ENCODE assay signal across 15 cellular contexts in genomic region chr9:89888677-89889076, GRCh38.
"Had no signal": no experiment of that assay in that cellular context is flagged by ENCODE, and none has a peak within 500 bp of the region (broad histone marks: within the 10 kb centered on the region; RNA-seq: fewer than 3 reads in every experiment).

No MANE protein-coding gene starts in this region.

- H3K27me3 Mint-ChIP-seq: activated B cell treated with CpG ODN at 0.5 μM for 24 hours; activated naive CD8-positive, alpha-beta T cell treated with anti-CD3 and anti-CD28 coated beads, Interleukin-2, amount 50 U/mL, for 24 hours; type B pancreatic cell had no signal

- H3K4me1 Mint-ChIP-seq: activated B cell treated with CpG ODN at 0.5 μM for 24 hours; activated naive CD8-positive, alpha-beta T cell treated with anti-CD3 and anti-CD28 coated beads, Interleukin-2, amount 50 U/mL, for 24 hours; memory B cell; natural killer cell had no signal

- H3K36me3 ChIP-seq: breast epithelium, gastroesophageal sphincter, right atrium auricular region, suprapubic skin had no signal

- H3K4me3 Mint-ChIP-seq: activated B cell treated with CpG ODN at 0.5 μM for 24 hours; activated naive CD4-positive, alpha-beta T cell treated with anti-CD3 and anti-CD28 coated beads for 36 hours; activated naive CD8-positive, alpha-beta T cell treated with anti-CD3 and anti-CD28 coated beads, Interleukin-2, amount 50 U/mL, for 24 hours; memory B cell; natural killer cell; type B pancreatic cell had no signal

- H3K9me3 Mint-ChIP-seq: activated B cell treated with CpG ODN at 0.5 μM for 24 hours; activated naive CD4-positive, alpha-beta T cell treated with anti-CD3 and anti-CD28 coated beads for 36 hours; activated naive CD8-positive, alpha-beta T cell treated with anti-CD3 and anti-CD28 coated beads, Interleukin-2, amount 50 U/mL, for 24 hours; memory B cell; natural killer cell; type B pancreatic cell had no signal

- H3K27me3 ChIP-seq: breast epithelium, gastroesophageal sphincter, right atrium auricular region, suprapubic skin had no signal

- H3K9me3 ChIP-seq: breast epithelium, gastroesophageal sphincter, right atrium auricular region, suprapubic skin had no signal

- ATAC-seq: activated naive CD8-positive, alpha-beta T cell treated with anti-CD3 and anti-CD28 coated beads, Interleukin-2, amount 50 U/mL, for 24 hours; gastroesophageal sphincter; natural killer cell; stimulated activated naive CD8-positive, alpha-beta T cell treated with anti-CD3 and anti-CD28 coated beads, Interleukin-15, Interleukin-2, amounts not matched to agents 100 U/mL and 50 U/mL, for 24 hours had no signal

- H3K27ac ChIP-seq: breast epithelium, gastroesophageal sphincter, skin epidermis, suprapubic skin had no signal

- DNase-seq: activated B cell treated with CpG ODN at 0.5 μM for 24 hours; activated CD4-positive, alpha-beta T cell treated with anti-CD3 and anti-CD28 coated beads for 48 hours; activated naive CD4-positive, alpha-beta T cell treated with anti-CD3 and anti-CD28 coated beads for 36 hours; activated naive CD8-positive, alpha-beta T cell treated with anti-CD3 and anti-CD28 coated beads, Interleukin-2, amount 50 U/mL, for 24 hours; erythroblast; natural killer cell; stimulated activated naive CD8-positive, alpha-beta T cell treated with anti-CD3 and anti-CD28 coated beads, Interleukin-15, Interleukin-2, amounts not matched to agents 100 U/mL and 50 U/mL, for 24 hours; SW 1271 had no signal

- H3K4me3 ChIP-seq: breast epithelium, gastroesophageal sphincter, right atrium auricular region, skin epidermis, suprapubic skin had no signal

- H3K36me3 Mint-ChIP-seq: memory B cell, natural killer cell, type B pancreatic cell had no signal

- H3K27ac Mint-ChIP-seq: activated B cell treated with CpG ODN at 0.5 μM for 24 hours; activated naive CD4-positive, alpha-beta T cell treated with anti-CD3 and anti-CD28 coated beads for 36 hours; activated naive CD8-positive, alpha-beta T cell treated with anti-CD3 and anti-CD28 coated beads, Interleukin-2, amount 50 U/mL, for 24 hours; memory B cell; natural killer cell; type B pancreatic cell had no signal
